ENCODE assay signal across 13 cellular contexts in genomic region chr10:4074559-4075407, GRCh38.
A peak's percentile ranks its signal among the peaks of the same experiment; 100 is the strongest.
DNase-seq lines count a peak whose midpoint lies in the region; ATAC-seq, FAIRE-seq and TF ChIP-seq lines count a peak whose summit lies in the region.
"Had no signal": no experiment of that assay in that cellular context is flagged by ENCODE, and none has a peak within 500 bp of the region (broad histone marks: within the 10 kb centered on the region; RNA-seq: fewer than 3 reads in every experiment).

No MANE protein-coding gene starts in this region.

- H3K27ac Mint-ChIP-seq in activated T-cell treated with anti-CD3 and anti-CD28 coated beads, Interleukin-2, amount 50 U/mL, for 24 hours, result peak overlapping the region; percentile 51
- peak overlapping the region; percentile 79 for H3K27ac Mint-ChIP-seq in activated CD8-positive, alpha-beta T cell treated with anti-CD3 and anti-CD28 coated beads, Interleukin-2, amount 10 ng/mL, durations not matched to agents 7 days and 5 days
- H3K27ac Mint-ChIP-seq: endodermal cell had no signal

- H3K27ac ChIP-seq in spleen (peak overlapping the region in 6 of 8 donors; percentile 27 to 58 (median 34)), lower lobe of right lung (no peak overlapping the region)

- WGBS in spleen, 5 donors, result 74 to 82% (median 80%) methylated on average over 10 of the region's 10 CpGs

- TF ChIP-seq CTCF in fibroblast of pulmonary artery (IDR thresholded peaks at IDR 0.05; ENCODE audit: low read length, missing control alignments) (no peak), spleen (IDR thresholded peaks at IDR 0.05 in 8 of 11, conservative IDR thresholded peaks at IDR 0.05 in 3 of 11) (no peak), lower lobe of right lung (IDR thresholded peaks at IDR 0.05) (no peak)

- ATAC-seq in activated CD8-positive, alpha-beta T cell treated with anti-CD3 and anti-CD28 coated beads, Interleukin-2, amount 10 ng/mL, durations not matched to agents 7 days and 5 days, result peak; percentile 60
- ATAC-seq in lower lobe of right lung, result no peak
- ATAC-seq: naive thymus-derived CD8-positive, alpha-beta T cell had no signal

- DNase-seq in activated T-cell treated with anti-CD3 and anti-CD28 coated beads, Interleukin-2, amount 50 U/mL, for 24 hours, result no peak
- DNase-seq in activated T-cell treated with anti-CD3 and anti-CD28 coated beads for 4 hours (no peak), fibroblast of pulmonary artery (ENCODE audit: low read depth) (peak; percentile 25), spleen (no peak), lower lobe of right lung (no peak), D341Med (ENCODE audit: low spot score) (no peak), H54 (ENCODE audit: insufficient read length, low spot score) (no peak)
- DNase-seq in activated CD8-positive, alpha-beta T cell treated with anti-CD3 and anti-CD28 coated beads, Interleukin-2, amount 10 ng/mL, durations not matched to agents 7 days and 5 days, result no peak
- DNase-seq: endodermal cell; naive thymus-derived CD8-positive, alpha-beta T cell; NCI-H187 treated with DMSO at 0.1 percent for 48 hours; stimulated activated CD4-positive, alpha-beta T cell treated with anti-CD3 and anti-CD28 coated beads, Interleukin-12 subunit alpha, Interleukin-12 subunit beta, amount 100 ng/mL, for 4 hours; T1000 had no signal

- peaks cover 42% of the 10 kb centered on the region for H3K4me1 Mint-ChIP-seq in activated T-cell treated with anti-CD3 and anti-CD28 coated beads, Interleukin-2, amount 50 U/mL, for 24 hours (ENCODE audit: low read depth)
- H3K4me1 Mint-ChIP-seq in activated CD8-positive, alpha-beta T cell treated with anti-CD3 and anti-CD28 coated beads, Interleukin-2, amount 10 ng/mL, durations not matched to agents 7 days and 5 days (ENCODE audit: low read depth), result peaks cover 42% of the 10 kb centered on the region
- H3K4me1 Mint-ChIP-seq: endodermal cell had no signal

- no peaks in the 10 kb centered on the region for H3K36me3 Mint-ChIP-seq in activated T-cell treated with anti-CD3 and anti-CD28 coated beads, Interleukin-2, amount 50 U/mL, for 24 hours (ENCODE audit: low read depth)
- H3K36me3 Mint-ChIP-seq in activated CD8-positive, alpha-beta T cell treated with anti-CD3 and anti-CD28 coated beads, Interleukin-2, amount 10 ng/mL, durations not matched to agents 7 days and 5 days (ENCODE audit: low read depth), result peaks cover 11% of the 10 kb centered on the region
- H3K36me3 Mint-ChIP-seq: naive thymus-derived CD8-positive, alpha-beta T cell had no signal

- TF ChIP-seq POLR2A in spleen (IDR thresholded peaks at IDR 0.05) (no peak), H54 (IDR thresholded peaks at IDR 0.05; ENCODE audit: low read depth, low read length) (no peak)

- intact Hi-C loops in spleen (cut with DNase I; ENCODE audit: low total_unique reads), result no loop called here
- intact Hi-C loops in lower lobe of right lung (cut with DNase I), result no loop called here

- POLR2A ChIA-PET in activated CD8-positive, alpha-beta T cell treated with anti-CD3 and anti-CD28 coated beads, Interleukin-2, amount 10 ng/mL, durations not matched to agents 7 days and 5 days (lab: Charles Lee), result interaction anchor here (1.1 to 1.5 kb wide), 2 partner anchors 289 to 291 kb away, joined by 4 to 6 read pairs; partner anchors contain the start of gene KLF6

- H3K36me3 ChIP-seq in spleen (no peaks in the 10 kb centered on the region), lower lobe of right lung (no peaks in the 10 kb centered on the region)

- no peak for FAIRE-seq in H54 (lab: Jason Lieb, UNC)

- H3K27me3 Mint-ChIP-seq in activated T-cell treated with anti-CD3 and anti-CD28 coated beads, Interleukin-2, amount 50 U/mL, for 24 hours, result no peaks in the 10 kb centered on the region
- no peaks in the 10 kb centered on the region for H3K27me3 Mint-ChIP-seq in activated CD8-positive, alpha-beta T cell treated with anti-CD3 and anti-CD28 coated beads, Interleukin-2, amount 10 ng/mL, durations not matched to agents 7 days and 5 days (ENCODE audit: low read depth)

- CTCF ChIA-PET in activated CD8-positive, alpha-beta T cell treated with anti-CD3 and anti-CD28 coated beads, Interleukin-2, amount 10 ng/mL, durations not matched to agents 7 days and 5 days (lab: Charles Lee), result interaction anchor here (1.1 to 1.9 kb wide), 2 partner anchors 9 to 33 kb away, joined by 5 read pairs; no protein-coding TSS in a partner anchor

- no peaks in the 10 kb centered on the region for H3K9me3 ChIP-seq in spleen
- no peaks in the 10 kb centered on the region for H3K9me3 ChIP-seq in lower lobe of right lung

- no peaks in the 10 kb centered on the region for H3K9me3 Mint-ChIP-seq in activated T-cell treated with anti-CD3 and anti-CD28 coated beads, Interleukin-2, amount 50 U/mL, for 24 hours
- peaks cover 6% of the 10 kb centered on the region for H3K9me3 Mint-ChIP-seq in activated CD8-positive, alpha-beta T cell treated with anti-CD3 and anti-CD28 coated beads, Interleukin-2, amount 10 ng/mL, durations not matched to agents 7 days and 5 days (ENCODE audit: insufficient read depth)
- H3K9me3 Mint-ChIP-seq: naive thymus-derived CD8-positive, alpha-beta T cell had no signal

- H3K4me3 Mint-ChIP-seq in activated T-cell treated with anti-CD3 and anti-CD28 coated beads, Interleukin-2, amount 50 U/mL, for 24 hours, result peak overlapping the region; percentile 3
- peak overlapping the region; percentile 33 for H3K4me3 Mint-ChIP-seq in activated CD8-positive, alpha-beta T cell treated with anti-CD3 and anti-CD28 coated beads, Interleukin-2, amount 10 ng/mL, durations not matched to agents 7 days and 5 days
- H3K4me3 Mint-ChIP-seq: endodermal cell had no signal

- no peak overlapping the region for H3K4me3 ChIP-seq in fibroblast of pulmonary artery (replicated peaks; ENCODE audit: low read depth, low read length)
- H3K4me3 ChIP-seq in spleen, result no peak overlapping the region
- no peak overlapping the region for H3K4me3 ChIP-seq in lower lobe of right lung

- peaks cover 0 to 32% (median 8%) of the 10 kb centered on the region in 6 donors for H3K4me1 ChIP-seq in spleen
- H3K4me1 ChIP-seq in lower lobe of right lung, result peaks cover 12% of the 10 kb centered on the region

- H3K27me3 ChIP-seq in spleen (replicated peaks in 1 of 7) (no peaks in the 10 kb centered on the region), lower lobe of right lung (ENCODE audit: low read depth) (no peaks in the 10 kb centered on the region)
